8 cellular contexts compared by ENCODE assay signal in the genomic region with DNA sequence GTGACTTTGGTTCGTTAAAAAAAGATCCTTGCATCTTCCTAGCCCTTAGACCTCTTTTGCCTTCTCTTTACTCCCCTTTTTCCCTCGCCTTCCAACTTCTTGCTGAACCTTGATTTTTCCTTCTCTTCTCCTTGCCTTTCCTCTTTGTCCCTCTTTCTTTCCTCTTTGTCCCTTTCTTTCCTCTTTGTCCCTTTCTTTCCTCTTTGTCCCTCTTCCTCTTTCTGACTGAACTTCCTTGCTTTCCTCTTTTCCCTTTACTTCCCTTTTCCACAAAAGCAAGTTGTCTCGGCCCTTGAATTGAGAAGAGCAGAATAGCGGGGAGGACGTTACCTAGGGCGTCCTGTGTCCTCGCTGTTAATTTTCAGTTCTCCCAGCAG. TPM values are rescaled to one million over a fixed set of nuclear protein-coding genes. Genes with fewer than 3 reads are reported as not detected.
A peak's percentile ranks its signal among the peaks of the same experiment; 100 is the strongest.
DNase-seq lines count a peak whose midpoint lies in the region; ATAC-seq lines count a peak whose summit lies in the region.

No MANE protein-coding gene starts in this region.

- H3K36me3 Mint-ChIP-seq in stimulated activated naive CD8-positive, alpha-beta T cell treated with anti-CD3 and anti-CD28 coated beads, Interleukin-15, Interleukin-2, amounts not matched to agents 100 ng/mL and 50 ng/mL, for 24 hours (ENCODE audit: low read depth) = peaks cover 14% of the 10 kb centered on the region

- no peak overlapping the region for H2AFZ ChIP-seq in mesenchymal stem cell (ENCODE audit: low read depth, low read length)

- no peaks in the 10 kb centered on the region for H3K9me3 ChIP-seq in adipocyte (ENCODE audit: control insufficient read depth, low read length)
- no peaks in the 10 kb centered on the region for H3K9me3 ChIP-seq in mesenchymal stem cell (ENCODE audit: control insufficient read depth, low read length)

- no peaks in the 10 kb centered on the region for H3K9me3 Mint-ChIP-seq in stimulated activated naive CD8-positive, alpha-beta T cell treated with anti-CD3 and anti-CD28 coated beads, Interleukin-15, Interleukin-2, amounts not matched to agents 100 ng/mL and 50 ng/mL, for 24 hours

- no peak overlapping the region for H4K91ac ChIP-seq in mesenchymal stem cell (ENCODE audit: low read length)

- H2BK5ac ChIP-seq in mesenchymal stem cell (ENCODE audit: low read depth, low read length, poor library complexity, severe bottlenecking) = no peak overlapping the region

- H3K27me3 Mint-ChIP-seq in stimulated activated naive CD8-positive, alpha-beta T cell treated with anti-CD3 and anti-CD28 coated beads, Interleukin-15, Interleukin-2, amounts not matched to agents 100 ng/mL and 50 ng/mL, for 24 hours = no peaks in the 10 kb centered on the region

- H3K36me3 ChIP-seq in adipocyte (ENCODE audit: control insufficient read depth, insufficient read depth, low read length, severe bottlenecking) (no peaks in the 10 kb centered on the region), mesenchymal stem cell (ENCODE audit: control insufficient read depth in 1 of 2, insufficient read depth in 2 of 2, low read depth in 1 of 2, low read length in 2 of 2) (no peaks in the 10 kb centered on the region)

- H3K14ac ChIP-seq in mesenchymal stem cell (ENCODE audit: low read length in 2 of 2) = no peak overlapping the region

- no peak overlapping the region for H2AK5ac ChIP-seq in mesenchymal stem cell (ENCODE audit: low read length, severe bottlenecking)

- 7% methylated on average over 7 of the region's 7 CpGs for WGBS in mesenchymal stem cell

- H3K27ac Mint-ChIP-seq in stimulated activated naive CD8-positive, alpha-beta T cell treated with anti-CD3 and anti-CD28 coated beads, Interleukin-15, Interleukin-2, amounts not matched to agents 100 ng/mL and 50 ng/mL, for 24 hours = peak overlapping the region; percentile 97

- H3K9ac ChIP-seq in adipocyte (ENCODE audit: low read length) (peak overlapping the region; percentile 91), mesenchymal stem cell (ENCODE audit: low read length) (peak overlapping the region; percentile 84)

- H3K4me1 ChIP-seq in adipocyte (ENCODE audit: control insufficient read depth, insufficient read depth, low read length) (peaks cover 18% of the 10 kb centered on the region), mesenchymal stem cell (ENCODE audit: control insufficient read depth, insufficient read depth, low read depth, low read length) (peaks cover 3% of the 10 kb centered on the region)

- ATAC-seq in stimulated activated naive CD8-positive, alpha-beta T cell treated with anti-CD3 and anti-CD28 coated beads, Interleukin-15, Interleukin-2, amounts not matched to agents 100 U/mL and 50 U/mL, for 24 hours = no peak
- no peak for ATAC-seq in left lobe of liver
- no peak for ATAC-seq in activated CD4-positive, CD25-positive, alpha-beta regulatory T cell treated with anti-CD3 and anti-CD28 coated beads, Interleukin-2, amount 50 U/mL, for 24 hours

- H2BK12ac ChIP-seq in mesenchymal stem cell (ENCODE audit: low read length in 2 of 2) = no peak overlapping the region

- peaks cover 1% of the 10 kb centered on the region for H3K79me1 ChIP-seq in mesenchymal stem cell (replicated peaks; ENCODE audit: low read length, poor library complexity, severe bottlenecking)

- DNase-seq in stimulated activated naive CD8-positive, alpha-beta T cell treated with anti-CD3 and anti-CD28 coated beads, Interleukin-15, Interleukin-2, amounts not matched to agents 100 U/mL and 50 U/mL, for 24 hours = no peak
- no peak for DNase-seq in adipocyte (ENCODE audit: low read depth)
- DNase-seq in mesenchymal stem cell = no peak
- DNase-seq in NCI-H1092 treated with DMSO at 0.1 percent for 48 hours (lab: John Stamatoyannopoulos, UW) = no peak
- no peak for DNase-seq in left lobe of liver (ENCODE audit: low spot score)
- no peak for DNase-seq in occipital lobe (lab: John Stamatoyannopoulos, UW)

- H3K4ac ChIP-seq in mesenchymal stem cell (ENCODE audit: low read depth in 1 of 2, low read length in 2 of 2) = no peak overlapping the region

- H3K4me3 Mint-ChIP-seq in stimulated activated naive CD8-positive, alpha-beta T cell treated with anti-CD3 and anti-CD28 coated beads, Interleukin-15, Interleukin-2, amounts not matched to agents 100 ng/mL and 50 ng/mL, for 24 hours = peak overlapping the region; percentile 90

- peak overlapping the region; percentile 84 for H3K4me2 ChIP-seq in mesenchymal stem cell (ENCODE audit: low read length, poor library complexity, severe bottlenecking)

- no peak overlapping the region for H3K18ac ChIP-seq in mesenchymal stem cell (ENCODE audit: low read depth in 1 of 2, low read length in 2 of 2)

- no peak overlapping the region for H2BK120ac ChIP-seq in mesenchymal stem cell (ENCODE audit: low read depth, low read length)

- H3K23ac ChIP-seq in mesenchymal stem cell (ENCODE audit: low read length in 2 of 2) = no peak overlapping the region

- no peak overlapping the region for H2BK15ac ChIP-seq in mesenchymal stem cell (ENCODE audit: low read depth, poor library complexity, severe bottlenecking)

- no peaks in the 10 kb centered on the region for H3K27me3 ChIP-seq in adipocyte (replicated peaks; ENCODE audit: control insufficient read depth, insufficient read depth, low read length)
- no peaks in the 10 kb centered on the region for H3K27me3 ChIP-seq in mesenchymal stem cell (ENCODE audit: control insufficient read depth in 1 of 2, insufficient read depth in 1 of 2, low read length in 2 of 2)

- no peak overlapping the region for H4K8ac ChIP-seq in mesenchymal stem cell (ENCODE audit: low read length)

- H3K4me3 ChIP-seq in adipocyte (ENCODE audit: low read length) = peak overlapping the region; percentile 98
- peak overlapping the region in 1 of 2 experiments; percentile 96 for H3K4me3 ChIP-seq in mesenchymal stem cell (ENCODE audit: insufficient read depth in 1 of 2, low read depth in 1 of 2, low read length in 2 of 2)

- no peak overlapping the region for H3K27ac ChIP-seq in mesenchymal stem cell (ENCODE audit: low read length, poor library complexity, severe bottlenecking)

- peaks cover 36% of the 10 kb centered on the region for H3K4me1 Mint-ChIP-seq in stimulated activated naive CD8-positive, alpha-beta T cell treated with anti-CD3 and anti-CD28 coated beads, Interleukin-15, Interleukin-2, amounts not matched to agents 100 ng/mL and 50 ng/mL, for 24 hours (ENCODE audit: low read depth)

RNA-seq across cellular contexts. Expression of a gene that starts 1.4 kb away (rescaled TPM):
- polyA plus RNA-seq in mesenchymal stem cell (2013, experiment 1 of 2) = 8.1 TPM
- 8.7 TPM for polyA plus RNA-seq in mesenchymal stem cell (2013, experiment 2 of 2)
- total RNA-seq in left lobe of liver (2.0 TPM), occipital lobe (152 TPM)

Comparison
In these comparisons a context has a peak if more than half of its experiments do, and no peak if none do; other contexts are left out.
1. RNA of a gene that starts 1.4 kb away (total RNA-seq): 152 TPM in occipital lobe (single experiment); 2.0 TPM in left lobe of liver (single experiment); every median in the first group is over 10 times any median in the second.